ENCODE assay signal across 1 cellular context in genomic region chr19:40777795-40778044, GRCh38.
TF ChIP-seq lines count a peak whose summit lies in the region.

No MANE protein-coding gene starts in this region.

TF ChIP-seq in K562, 482 proteins besides CTCF, POLR2A, EP300 and RAD21 (continued from another document and continues in another):
- TF ChIP-seq PKNOX1 (IDR thresholded peaks at IDR 0.05) (peak; percentile 91), ASH1L (IDR thresholded peaks at IDR 0.05; ENCODE audit: borderline replicate concordance, low read depth, partially characterized antibody) (no peak), IRF2 (CRISPR knock-in tag; IDR thresholded peaks at IDR 0.05) (no peak), EP400 (IDR thresholded peaks at IDR 0.05) (no peak; the same call in 1 of the 2 replicates), DNMT1 (IDR thresholded peaks at IDR 0.05) (no peak), ZNF696 (CRISPR knock-in tag; conservative IDR thresholded peaks at IDR 0.05) (no peak), CBFA2T3 (IDR thresholded peaks at IDR 0.05) (no peak), ZNF449 (CRISPR knock-in tag; IDR thresholded peaks at IDR 0.05) (no peak), KAT2B (IDR thresholded peaks at IDR 0.05; ENCODE audit: low read depth, low read length) (no peak), SMARCB1 (IDR thresholded peaks at IDR 0.05; ENCODE audit: insufficient read length, low read depth) (no peak), POLR3A (IDR thresholded peaks at IDR 0.05; ENCODE audit: borderline replicate concordance, extremely low read depth, insufficient read depth, insufficient read length) (no peak), ZNF398 (CRISPR knock-in tag; IDR thresholded peaks at IDR 0.05) (no peak), NEUROD1 (IDR thresholded peaks at IDR 0.05; ENCODE audit: borderline replicate concordance, low read depth, low read length, partially characterized antibody) (no peak), THAP7 (CRISPR knock-in tag; IDR thresholded peaks at IDR 0.05) (no peak), NR4A1 (CRISPR knock-in tag; IDR thresholded peaks at IDR 0.05) (no peak), NR4A1 (tag; IDR thresholded peaks at IDR 0.05) (no peak), ZNF592 (IDR thresholded peaks at IDR 0.05) (no peak), NRF1 (conservative IDR thresholded peaks at IDR 0.05 in 1 of 2, IDR thresholded peaks at IDR 0.05 in 1 of 2) (no peak), ZNF583 (CRISPR knock-in tag; IDR thresholded peaks at IDR 0.05) (no peak), PBX2 (CRISPR knock-in tag; IDR thresholded peaks at IDR 0.05; ENCODE audit: low read depth) (no peak), PBX2 (tag; conservative IDR thresholded peaks at IDR 0.05; ENCODE audit: low read depth) (peak; percentile 60), MCM7 (IDR thresholded peaks at IDR 0.05) (no peak), ZBTB40 (IDR thresholded peaks at IDR 0.05) (no peak), ZBTB40 (CRISPR knock-in tag; IDR thresholded peaks at IDR 0.05) (no peak), PHF21A (IDR thresholded peaks at IDR 0.05; ENCODE audit: borderline replicate concordance, low read depth) (peak; percentile 99), ZNF699 (CRISPR knock-in tag; IDR thresholded peaks at IDR 0.05; ENCODE audit: insufficient replicate concordance) (no peak), DPF2 (IDR thresholded peaks at IDR 0.05) (0 out of 2 replicates have a peak, but pooled peaks have one; percentile 12), CREB3L1 (IDR thresholded peaks at IDR 0.05; ENCODE audit: borderline replicate concordance, low read depth) (peak; percentile 40; the same call in 1 of the 2 replicates), RBM34 (IDR thresholded peaks at IDR 0.05; ENCODE audit: borderline replicate concordance, insufficient read depth, low read length) (no peak), HMGXB4 (CRISPR knock-in tag; IDR thresholded peaks at IDR 0.05) (peak; percentile 66; the same call in 1 of the 2 replicates), LARP7 (IDR thresholded peaks at IDR 0.05) (no peak), FOXA3 (CRISPR knock-in tag; conservative IDR thresholded peaks at IDR 0.05 in 1 of 2, IDR thresholded peaks at IDR 0.05 in 1 of 2) (no peak)
